ENCODE assay signal across 18 cellular contexts in genomic region chr2:30267576-30267975, GRCh38. TPM values are rescaled to one million over a fixed set of nuclear protein-coding genes. Genes with fewer than 3 reads are reported as not detected.
DNase-seq lines count a peak whose midpoint lies in the region; ATAC-seq and TF ChIP-seq lines count a peak whose summit lies in the region.
"Had no signal": no experiment of that assay in that cellular context is flagged by ENCODE, and none has a peak within 500 bp of the region (broad histone marks: within the 10 kb centered on the region; RNA-seq: fewer than 3 reads in every experiment).

No MANE protein-coding gene starts in this region.

- no peaks in the 10 kb centered on the region for H3K79me2 ChIP-seq in DOHH2 (ENCODE audit: control insufficient read depth, low read length)
- H3K79me2 ChIP-seq in smooth muscle cell (ENCODE audit: low read depth), result no peaks in the 10 kb centered on the region

- H3K9ac ChIP-seq in smooth muscle cell (ENCODE audit: low read depth), result no peak overlapping the region

- no peaks in the 10 kb centered on the region for H3K9me2 ChIP-seq in DOHH2 (replicated peaks; ENCODE audit: control insufficient read depth, low read length)

- CTCF ChIA-PET in activated CD8-positive, alpha-beta T cell treated with anti-CD3 and anti-CD28 coated beads, Interleukin-2, amount 10 ng/mL, durations not matched to agents 7 days and 5 days (lab: Charles Lee), result interaction anchor here (0.9 to 19.1 kb wide), 16 partner anchors 9 to 444 kb away, joined by 3 to 268 read pairs (median 5); partner anchors contain the start of gene LBH

- H3K4me3 Mint-ChIP-seq in CD4-positive, CD25-positive, alpha-beta regulatory T cell, result peak overlapping the region; percentile 23 to 84 (median 82)
- peak overlapping the region; percentile 81 for H3K4me3 Mint-ChIP-seq in activated CD8-positive, alpha-beta T cell treated with anti-CD3 and anti-CD28 coated beads, Interleukin-2, amount 10 ng/mL, durations not matched to agents 7 days and 5 days
- H3K4me3 Mint-ChIP-seq: type B pancreatic cell had no signal

- 63% methylated on average over 4 of the region's 4 CpGs for WGBS in smooth muscle cell (ENCODE audit: low lambda C conversion rate)

- H4K20me1 ChIP-seq in DOHH2 (ENCODE audit: control insufficient read depth, insufficient read depth, low read depth, low read length), result no peaks in the 10 kb centered on the region
- no peaks in the 10 kb centered on the region for H4K20me1 ChIP-seq in smooth muscle cell (ENCODE audit: low read depth)

- no peaks in the 10 kb centered on the region for H3F3A ChIP-seq in DOHH2 (ENCODE audit: control insufficient read depth, insufficient read depth)
- H3F3A ChIP-seq in smooth muscle cell (ENCODE audit: low read depth), result peaks cover 8% of the 10 kb centered on the region

- peaks cover 22 to 74% (median 42%) of the 10 kb centered on the region in 4 donors for H3K4me1 Mint-ChIP-seq in CD4-positive, CD25-positive, alpha-beta regulatory T cell
- peaks cover 64% of the 10 kb centered on the region for H3K4me1 Mint-ChIP-seq in activated CD8-positive, alpha-beta T cell treated with anti-CD3 and anti-CD28 coated beads, Interleukin-2, amount 10 ng/mL, durations not matched to agents 7 days and 5 days (ENCODE audit: low read depth)

- POLR2A ChIA-PET in activated CD8-positive, alpha-beta T cell treated with anti-CD3 and anti-CD28 coated beads, Interleukin-2, amount 10 ng/mL, durations not matched to agents 7 days and 5 days (lab: Charles Lee), result interaction anchor here (0.6 to 3.7 kb wide), 7 partner anchors 11 to 69 kb away, joined by 3 to 27 read pairs (median 4); partner anchors contain the start of gene LBH

- H3K27me3 Mint-ChIP-seq in CD4-positive, CD25-positive, alpha-beta regulatory T cell, result no peaks in the 10 kb centered on the region
- no peaks in the 10 kb centered on the region for H3K27me3 Mint-ChIP-seq in activated CD8-positive, alpha-beta T cell treated with anti-CD3 and anti-CD28 coated beads, Interleukin-2, amount 10 ng/mL, durations not matched to agents 7 days and 5 days (ENCODE audit: low read depth)
- H3K27me3 Mint-ChIP-seq: type B pancreatic cell had no signal

- ATAC-seq in CD4-positive, CD25-positive, alpha-beta regulatory T cell (ENCODE audit: low read depth in 2 of 2), result no peak
- no peak for ATAC-seq in activated CD8-positive, alpha-beta T cell treated with anti-CD3 and anti-CD28 coated beads, Interleukin-2, amount 10 ng/mL, durations not matched to agents 7 days and 5 days
- no peak for ATAC-seq in HG03432 (IDR thresholded peaks at IDR 0.05; ENCODE audit: unreplicated experiment)
- ATAC-seq: right lobe of liver had no signal

- no peaks in the 10 kb centered on the region for H3K27me3 ChIP-seq in CD4-positive, CD25-positive, alpha-beta regulatory T cell (ENCODE audit: control insufficient read depth, insufficient read depth, low read length)
- no peaks in the 10 kb centered on the region for H3K27me3 ChIP-seq in DOHH2 (ENCODE audit: control insufficient read depth, low read length)
- H3K27me3 ChIP-seq in effector memory CD4-positive, alpha-beta T cell (replicated peaks; ENCODE audit: control insufficient read depth, insufficient read depth, low read length, poor library complexity, severe bottlenecking), result no peaks in the 10 kb centered on the region
- H3K27me3 ChIP-seq in smooth muscle cell (ENCODE audit: low read depth), result no peaks in the 10 kb centered on the region
- H3K27me3 ChIP-seq: BE2C, right lobe of liver had no signal

- peak overlapping the region; percentile 90 to 99 (median 99) for H3K27ac Mint-ChIP-seq in CD4-positive, CD25-positive, alpha-beta regulatory T cell
- peak overlapping the region; percentile 98 for H3K27ac Mint-ChIP-seq in activated CD8-positive, alpha-beta T cell treated with anti-CD3 and anti-CD28 coated beads, Interleukin-2, amount 10 ng/mL, durations not matched to agents 7 days and 5 days
- H3K27ac Mint-ChIP-seq: type B pancreatic cell had no signal

- peaks cover 42% of the 10 kb centered on the region for H3K4me1 ChIP-seq in CD4-positive, CD25-positive, alpha-beta regulatory T cell (ENCODE audit: control insufficient read depth, insufficient read depth, low read length, poor library complexity, severe bottlenecking)
- H3K4me1 ChIP-seq in DOHH2 (ENCODE audit: control insufficient read depth, low read length) (peaks cover 33% of the 10 kb centered on the region), smooth muscle cell (ENCODE audit: low read depth) (no peaks in the 10 kb centered on the region)
- peaks cover 42% of the 10 kb centered on the region for H3K4me1 ChIP-seq in effector memory CD4-positive, alpha-beta T cell (ENCODE audit: control insufficient read depth, insufficient read depth, low read length, poor library complexity, severe bottlenecking)
- H3K4me1 ChIP-seq: BE2C, right lobe of liver had no signal

- H3K9me3 ChIP-seq in CD4-positive, CD25-positive, alpha-beta regulatory T cell (ENCODE audit: control insufficient read depth in 2 of 2, low read length in 2 of 2), result no peaks in the 10 kb centered on the region
- H3K9me3 ChIP-seq in DOHH2 (ENCODE audit: control insufficient read depth, insufficient read depth, low read length) (no peaks in the 10 kb centered on the region), smooth muscle cell (replicated peaks; ENCODE audit: low read depth) (no peaks in the 10 kb centered on the region)
- no peaks in the 10 kb centered on the region for H3K9me3 ChIP-seq in effector memory CD4-positive, alpha-beta T cell (ENCODE audit: control insufficient read depth, low read length)
- H3K9me3 ChIP-seq: BE2C, HAP-1, right lobe of liver had no signal

- no peak overlapping the region for H2AFZ ChIP-seq in smooth muscle cell (ENCODE audit: low read depth)

- DNase-seq in CD4-positive, CD25-positive, alpha-beta regulatory T cell, result peak in 1 of 3 donors; percentile 53
- DNase-seq in activated CD8-positive, alpha-beta T cell treated with anti-CD3 and anti-CD28 coated beads, Interleukin-2, amount 10 ng/mL, durations not matched to agents 7 days and 5 days, result no peak
- no peak for DNase-seq in effector memory CD4-positive, alpha-beta T cell
- DNase-seq in smooth muscle cell (lab: John Stamatoyannopoulos, UW; ENCODE audit: unreplicated experiment) (no peak), putamen (ENCODE audit: low spot score) (no peak), posterior vena cava (ENCODE audit: low spot score) (no peak)
- DNase-seq: BE2C; caudate nucleus; effector CD8-positive, alpha-beta T cell; NCI-H226; occipital lobe; right lobe of liver; SIG-M5; T1000 had no signal

- TF ChIP-seq CTCF in DOHH2 (IDR thresholded peaks at IDR 0.05; ENCODE audit: low read depth, low read length, poor library complexity, severe bottlenecking), result no peak
- TF ChIP-seq CTCF in smooth muscle cell (IDR thresholded peaks at IDR 0.05; ENCODE audit: borderline replicate concordance, insufficient read depth, poor library complexity, severe bottlenecking), result no peak

- H3K9me3 Mint-ChIP-seq in CD4-positive, CD25-positive, alpha-beta regulatory T cell, result peaks cover 0 to 2% (median 0%) of the 10 kb centered on the region in 7 donors
- peaks cover 1% of the 10 kb centered on the region for H3K9me3 Mint-ChIP-seq in activated CD8-positive, alpha-beta T cell treated with anti-CD3 and anti-CD28 coated beads, Interleukin-2, amount 10 ng/mL, durations not matched to agents 7 days and 5 days (ENCODE audit: insufficient read depth)
- H3K9me3 Mint-ChIP-seq: type B pancreatic cell had no signal

- intact Hi-C loops in posterior vena cava (cut with DNase I), result loop anchor here in 1 of 2 donors (10.0 kb wide), 1 partner anchor 97 kb away; no protein-coding TSS in a partner anchor

- no peaks in the 10 kb centered on the region for H3K36me3 ChIP-seq in CD4-positive, CD25-positive, alpha-beta regulatory T cell (ENCODE audit: control insufficient read depth, insufficient read depth, low read length)
- H3K36me3 ChIP-seq in DOHH2 (ENCODE audit: control insufficient read depth, low read length) (no peaks in the 10 kb centered on the region), smooth muscle cell (ENCODE audit: low read depth) (no peaks in the 10 kb centered on the region)
- no peaks in the 10 kb centered on the region for H3K36me3 ChIP-seq in effector memory CD4-positive, alpha-beta T cell (ENCODE audit: control insufficient read depth, insufficient read depth, low read length)
- H3K36me3 ChIP-seq: BE2C, HAP-1, right lobe of liver had no signal

- no peaks in the 10 kb centered on the region for H3K36me3 Mint-ChIP-seq in CD4-positive, CD25-positive, alpha-beta regulatory T cell
- peaks cover 25% of the 10 kb centered on the region for H3K36me3 Mint-ChIP-seq in activated CD8-positive, alpha-beta T cell treated with anti-CD3 and anti-CD28 coated beads, Interleukin-2, amount 10 ng/mL, durations not matched to agents 7 days and 5 days (ENCODE audit: low read depth)
- H3K36me3 Mint-ChIP-seq: type B pancreatic cell had no signal

- peak overlapping the region; percentile 35 for H3K4me3 ChIP-seq in CD4-positive, CD25-positive, alpha-beta regulatory T cell (ENCODE audit: low read depth, low read length)
- H3K4me3 ChIP-seq in DOHH2 (ENCODE audit: low read length) (peak overlapping the region; percentile 59; the same call in 1 of the 2 replicates), smooth muscle cell (no peak overlapping the region)
- H3K4me3 ChIP-seq in effector memory CD4-positive, alpha-beta T cell (ENCODE audit: insufficient read depth, low read depth, low read length, poor library complexity, severe bottlenecking), result no peak overlapping the region
- H3K4me3 ChIP-seq: HAP-1, right lobe of liver had no signal

- H3K4me2 ChIP-seq in DOHH2 (ENCODE audit: low read length) (peak overlapping the region; percentile 81), smooth muscle cell (no peak overlapping the region)

- peak overlapping the region; percentile 78 for H3K27ac ChIP-seq in CD4-positive, CD25-positive, alpha-beta regulatory T cell (ENCODE audit: insufficient read depth, low read length, poor library complexity, severe bottlenecking)
- H3K27ac ChIP-seq in DOHH2 (ENCODE audit: low read depth, low read length), result peak overlapping the region; percentile 13; the same call in 1 of the 2 replicates
- H3K27ac ChIP-seq in effector memory CD4-positive, alpha-beta T cell (ENCODE audit: insufficient read depth, low read length, poor library complexity, severe bottlenecking), result peak overlapping the region; percentile 70
- H3K27ac ChIP-seq in smooth muscle cell (ENCODE audit: low read depth), result no peak overlapping the region
- H3K27ac ChIP-seq: right lobe of liver had no signal

RNA-seq across cellular contexts. Expression of gene LBH, which starts 36.2 kb away (rescaled TPM):
- total RNA-seq in CD4-positive, CD25-positive, alpha-beta regulatory T cell, result 215 TPM
- 100 to 1,000 TPM; 225 to 299 (median 250) TPM for polyA plus RNA-seq in CD4-positive, CD25-positive, alpha-beta regulatory T cell
- total RNA-seq in activated CD8-positive, alpha-beta T cell treated with anti-CD3 and anti-CD28 coated beads, Interleukin-2, amount 10 ng/mL, durations not matched to agents 7 days and 5 days, result 100 to 1,000 TPM in 1 of 2 experiments, 10 to 100 TPM in 1; 97.0 to 100 TPM
- 31.0 and 48.1 TPM in 2 replicates for total RNA-seq in smooth muscle cell
- 33.9 and 35.2 TPM in 2 replicates for polyA plus RNA-seq in smooth muscle cell
- total RNA-seq in posterior vena cava, result 100 to 1,000 TPM; 104 to 280 TPM

Comparison
In these comparisons a context has a peak if more than half of its experiments do, and no peak if none do; other contexts are left out.
1. H3K4me3 ChIP-seq: peak in CD4-positive, CD25-positive, alpha-beta regulatory T cell (single experiment) and DOHH2 (single experiment); none in effector memory CD4-positive, alpha-beta T cell (single experiment) and smooth muscle cell (single experiment).